In genomic region chr21:36628096-36628495, GRCh38 we compare ENCODE assay signal across 32 cellular contexts.
"Had no signal": no experiment of that assay in that cellular context is flagged by ENCODE, and none has a peak within 500 bp of the region (broad histone marks: within the 10 kb centered on the region; RNA-seq: fewer than 3 reads in every experiment).

No MANE protein-coding gene starts in this region.

- H3K27me3 Mint-ChIP-seq: activated naive CD4-positive, alpha-beta T cell treated with anti-CD3 and anti-CD28 coated beads, Interleukin-2, amount 50 U/mL, for 24 hours had no signal

- H3K36me3 Mint-ChIP-seq: activated CD8-positive, alpha-beta memory T cell treated with anti-CD3 and anti-CD28 coated beads, Interleukin-2, amount 10 ng/mL, durations not matched to agents 7 days and 5 days; activated naive CD8-positive, alpha-beta T cell treated with anti-CD3 and anti-CD28 coated beads for 36 hours; WTC11 had no signal

- H3K27ac ChIP-seq: adrenal gland, body of pancreas, esophagus muscularis mucosa, foreskin keratinocyte, gastrocnemius medialis, heart left ventricle had no signal

- H3K4me1 ChIP-seq: adrenal gland, body of pancreas, esophagus muscularis mucosa, foreskin keratinocyte, heart left ventricle had no signal

- H3K9me3 ChIP-seq: adrenal gland, body of pancreas, gastrocnemius medialis had no signal

- H3K27ac Mint-ChIP-seq: activated CD8-positive, alpha-beta memory T cell treated with anti-CD3 and anti-CD28 coated beads, Interleukin-2, amount 10 ng/mL, durations not matched to agents 7 days and 5 days; activated CD8-positive, alpha-beta T cell treated with anti-CD3 and anti-CD28 coated beads, Interleukin-2, amount 10 ng/mL, durations not matched to agents 7 days and 5 days; activated naive CD4-positive, alpha-beta T cell treated with anti-CD3 and anti-CD28 coated beads for 36 hours; activated naive CD4-positive, alpha-beta T cell treated with anti-CD3 and anti-CD28 coated beads, Interleukin-2, amount 50 U/mL, for 24 hours; activated naive CD8-positive, alpha-beta T cell treated with anti-CD3 and anti-CD28 coated beads for 36 hours; activated naive CD8-positive, alpha-beta T cell treated with anti-CD3 and anti-CD28 coated beads, Interleukin-2, amount 50 U/mL, for 24 hours; activated T-helper 1 cell treated with anti-CD3 and anti-CD28 coated beads, Interleukin-12 subunit alpha, Interleukin-12 subunit beta, Interleukin-2, Interleukin-4 antibody, amounts not matched to agents 30 ng/mL and 10 ng/mL and 1 ng/mL, durations not matched to agents 14 hours and 24 hours and 36 hours; activated T-helper 2 cell treated with anti-CD3 and anti-CD28 coated beads, Interferon-gamma antibody, Interleukin-2, Interleukin-4, amounts not matched to agents 10 μg/mL and 5 μg/mL and 100 μg/mL, durations not matched to agents 14 hours and 24 hours and 36 hours; effector memory CD8-positive, alpha-beta T cell; WTC11 had no signal

- H3K27me3 ChIP-seq: body of pancreas, gastrocnemius medialis had no signal

- H3K36me3 ChIP-seq: adrenal gland, esophagus muscularis mucosa, gastrocnemius medialis, heart left ventricle had no signal

- H3K4me1 Mint-ChIP-seq: activated CD8-positive, alpha-beta memory T cell treated with anti-CD3 and anti-CD28 coated beads, Interleukin-2, amount 10 ng/mL, durations not matched to agents 7 days and 5 days; activated naive CD4-positive, alpha-beta T cell treated with anti-CD3 and anti-CD28 coated beads, Interleukin-2, amount 50 U/mL, for 24 hours; activated naive CD8-positive, alpha-beta T cell treated with anti-CD3 and anti-CD28 coated beads for 36 hours; activated naive CD8-positive, alpha-beta T cell treated with anti-CD3 and anti-CD28 coated beads, Interleukin-2, amount 50 U/mL, for 24 hours had no signal

- H3K9me3 Mint-ChIP-seq: activated naive CD4-positive, alpha-beta T cell treated with anti-CD3 and anti-CD28 coated beads for 36 hours; activated naive CD8-positive, alpha-beta T cell treated with anti-CD3 and anti-CD28 coated beads for 36 hours; activated T-helper 1 cell treated with anti-CD3 and anti-CD28 coated beads, Interleukin-12 subunit alpha, Interleukin-12 subunit beta, Interleukin-2, Interleukin-4 antibody, amounts not matched to agents 30 ng/mL and 10 ng/mL and 1 ng/mL, durations not matched to agents 14 hours and 24 hours and 36 hours had no signal

- H3K4me3 ChIP-seq: adrenal gland, body of pancreas, esophagus muscularis mucosa, gastrocnemius medialis, heart left ventricle had no signal

- H3K4me3 Mint-ChIP-seq: activated CD8-positive, alpha-beta memory T cell treated with anti-CD3 and anti-CD28 coated beads, Interleukin-2, amount 10 ng/mL, durations not matched to agents 7 days and 5 days; activated CD8-positive, alpha-beta T cell treated with anti-CD3 and anti-CD28 coated beads, Interleukin-2, amount 10 ng/mL, durations not matched to agents 7 days and 5 days; activated naive CD4-positive, alpha-beta T cell treated with anti-CD3 and anti-CD28 coated beads for 36 hours; activated naive CD4-positive, alpha-beta T cell treated with anti-CD3 and anti-CD28 coated beads, Interleukin-2, amount 50 U/mL, for 24 hours; activated naive CD8-positive, alpha-beta T cell treated with anti-CD3 and anti-CD28 coated beads for 36 hours; activated naive CD8-positive, alpha-beta T cell treated with anti-CD3 and anti-CD28 coated beads, Interleukin-2, amount 50 U/mL, for 24 hours; activated T-helper 1 cell treated with anti-CD3 and anti-CD28 coated beads, Interleukin-12 subunit alpha, Interleukin-12 subunit beta, Interleukin-2, Interleukin-4 antibody, amounts not matched to agents 30 ng/mL and 10 ng/mL and 1 ng/mL, durations not matched to agents 14 hours and 24 hours and 36 hours; effector memory CD8-positive, alpha-beta T cell; WTC11 had no signal

- DNase-seq: activated CD4-positive, alpha-beta T cell treated with anti-CD3 and anti-CD28 coated beads for 1 hour; activated CD4-positive, alpha-beta T cell treated with anti-CD3 and anti-CD28 coated beads for 4 hours; activated CD4-positive, alpha-beta T cell treated with anti-CD3 and anti-CD28 coated beads, Interleukin-2, amount 50 U/mL, for 1 hour; activated CD4-positive, alpha-beta T cell treated with anti-CD3 and anti-CD28 coated beads, Interleukin-2, amount 50 U/mL, for 48 hours; activated CD8-positive, alpha-beta memory T cell treated with anti-CD3 and anti-CD28 coated beads, Interleukin-2, amount 10 ng/mL, durations not matched to agents 7 days and 5 days; activated CD8-positive, alpha-beta memory T cell treated with anti-CD3 and anti-CD28 coated beads, Interleukin-2, amount 50 U/mL, for 4 hours; activated CD8-positive, alpha-beta T cell treated with anti-CD3 and anti-CD28 coated beads, Interleukin-2, amount 10 ng/mL, durations not matched to agents 7 days and 5 days; activated effector memory CD4-positive, alpha-beta T cell treated with anti-CD3 and anti-CD28 coated beads, Interleukin-2, amount 50 U/mL, for 16 hours; activated naive CD4-positive, alpha-beta T cell treated with anti-CD3 and anti-CD28 coated beads for 36 hours; activated naive CD8-positive, alpha-beta T cell treated with anti-CD3 and anti-CD28 coated beads for 36 hours; activated naive CD8-positive, alpha-beta T cell treated with anti-CD3 and anti-CD28 coated beads, Interleukin-2, amount 50 U/mL, for 24 hours; activated T-cell treated with anti-CD3 and anti-CD28 coated beads, Interleukin-2, amount 50 U/mL, for 1 hour; activated T-cell treated with anti-CD3 and anti-CD28 coated beads, Interleukin-2, amount 50 U/mL, for 48 hours; amygdala; aorta; body of pancreas; cortex of kidney; dermis blood vessel endothelial cell; effector CD4-positive, alpha-beta T cell; effector memory CD8-positive, alpha-beta T cell; erythroblast; foreskin keratinocyte; gastrocnemius medialis; glutamatergic neuron; heart left ventricle; T-helper 2 cell had no signal
